ENCODE assay signal across 8 cellular contexts in genomic region chr14:99884834-99885648, GRCh38.
A peak's percentile ranks its signal among the peaks of the same experiment; 100 is the strongest.
DNase-seq lines count a peak whose midpoint lies in the region; ATAC-seq lines count a peak whose summit lies in the region.

No MANE protein-coding gene starts in this region.

- H3K27ac Mint-ChIP-seq in stimulated activated effector memory CD8-positive, alpha-beta T cell treated with anti-CD3 and anti-CD28 coated beads, Interleukin-12 subunit alpha, Interleukin-12 subunit beta, amount 100 ng/mL, for 72 hours, result no peak overlapping the region

- no peaks in the 10 kb centered on the region for H3K4me1 Mint-ChIP-seq in stimulated activated effector memory CD8-positive, alpha-beta T cell treated with anti-CD3 and anti-CD28 coated beads, Interleukin-12 subunit alpha, Interleukin-12 subunit beta, amount 100 ng/mL, for 72 hours

- H3K4me3 Mint-ChIP-seq in stimulated activated effector memory CD8-positive, alpha-beta T cell treated with anti-CD3 and anti-CD28 coated beads, Interleukin-12 subunit alpha, Interleukin-12 subunit beta, amount 100 ng/mL, for 72 hours, result no peak overlapping the region

- peak; percentile 37 for DNase-seq in stimulated activated CD4-positive, alpha-beta T cell treated with anti-CD3 and anti-CD28 coated beads, Interleukin-4, amount 100 ng/mL, for 24 hours
- DNase-seq in stimulated activated CD4-positive, alpha-beta T cell treated with anti-CD3 and anti-CD28 coated beads, Interleukin-2, amount 100 ng/mL, for 24 hours, result no peak
- peak; percentile 76 for DNase-seq in NCI-H345 treated with DMSO at 0.1 percent for 48 hours (lab: John Stamatoyannopoulos, UW; ENCODE audit: unreplicated experiment)
- peak; percentile 81 for DNase-seq in astrocyte of the hippocampus (ENCODE audit: low read depth, low spot score)
- peak; percentile 62 for DNase-seq in hepatic stellate cell (ENCODE audit: low spot score)
- no peak for DNase-seq in stimulated activated effector memory CD8-positive, alpha-beta T cell treated with anti-CD3 and anti-CD28 coated beads, Interleukin-12 subunit alpha, Interleukin-12 subunit beta, amount 100 ng/mL, for 72 hours (ENCODE audit: low spot score in 2 of 2)

- ATAC-seq in HG02981 (IDR thresholded peaks at IDR 0.05; ENCODE audit: unreplicated experiment), result peak; percentile 78
- peak; percentile 78 for ATAC-seq in stimulated activated effector memory CD8-positive, alpha-beta T cell treated with anti-CD3 and anti-CD28 coated beads, Interleukin-12 subunit alpha, Interleukin-12 subunit beta, amount 100 ng/mL, for 72 hours
- no peak for ATAC-seq in GM19452 (IDR thresholded peaks at IDR 0.05; ENCODE audit: unreplicated experiment)

- H3K36me3 Mint-ChIP-seq in stimulated activated effector memory CD8-positive, alpha-beta T cell treated with anti-CD3 and anti-CD28 coated beads, Interleukin-12 subunit alpha, Interleukin-12 subunit beta, amount 100 ng/mL, for 72 hours, result no peaks in the 10 kb centered on the region

- no peaks in the 10 kb centered on the region for H3K9me3 Mint-ChIP-seq in stimulated activated effector memory CD8-positive, alpha-beta T cell treated with anti-CD3 and anti-CD28 coated beads, Interleukin-12 subunit alpha, Interleukin-12 subunit beta, amount 100 ng/mL, for 72 hours

Comparison
In these comparisons a context has a peak if more than half of its experiments do, and no peak if none do; other contexts are left out.
1. DNase-seq: peak in stimulated activated CD4-positive, alpha-beta T cell treated with anti-CD3 and anti-CD28 coated beads, Interleukin-4, amount 100 ng/mL, for 24 hours (single experiment), NCI-H345 treated with DMSO at 0.1 percent for 48 hours (single experiment), astrocyte of the hippocampus (single experiment) and hepatic stellate cell (single experiment); none in stimulated activated CD4-positive, alpha-beta T cell treated with anti-CD3 and anti-CD28 coated beads, Interleukin-2, amount 100 ng/mL, for 24 hours (0 of 2) and stimulated activated effector memory CD8-positive, alpha-beta T cell treated with anti-CD3 and anti-CD28 coated beads, Interleukin-12 subunit alpha, Interleukin-12 subunit beta, amount 100 ng/mL, for 72 hours (0 of 2).